In the genomic region with DNA sequence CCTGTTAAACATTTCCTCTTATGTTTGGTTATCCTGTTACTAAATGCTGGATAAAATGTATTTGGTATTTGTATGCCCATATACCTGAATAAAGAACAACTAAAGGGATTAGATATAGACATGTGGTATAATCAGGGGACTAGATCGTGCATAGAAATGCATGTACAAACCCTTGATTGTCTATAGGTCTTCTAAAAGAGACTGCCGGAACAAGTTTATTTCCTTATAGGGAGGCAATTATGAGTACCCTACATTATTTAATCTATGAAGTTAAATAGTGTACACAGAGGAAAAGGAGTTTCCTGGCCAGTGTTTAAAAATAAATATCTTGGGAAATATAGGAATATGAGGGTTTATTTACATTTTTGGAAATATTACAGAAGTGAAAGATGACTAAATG, we compare ENCODE assay signal across 27 cellular contexts.
"Had no signal": no experiment of that assay in that cellular context is flagged by ENCODE, and none has a peak within 500 bp of the region (broad histone marks: within the 10 kb centered on the region; RNA-seq: fewer than 3 reads in every experiment).

No MANE protein-coding gene starts in this region.

- H3K27ac Mint-ChIP-seq: mesothelial cell of epicardium, nephron had no signal

- H3K4me1 Mint-ChIP-seq: nephron had no signal

- H3K4me3 Mint-ChIP-seq: mesothelial cell of epicardium; naive thymus-derived CD8-positive, alpha-beta T cell; nephron; neural crest cell had no signal

- H3K27me3 Mint-ChIP-seq: naive thymus-derived CD8-positive, alpha-beta T cell had no signal

- H3K27me3 ChIP-seq: pancreas, stomach, testis, thyroid gland, transverse colon, upper lobe of left lung, vagina had no signal

- H3K9me3 ChIP-seq: left ventricle myocardium inferior, pancreas, prostate gland, stomach, testis, thyroid gland, transverse colon, upper lobe of left lung, vagina had no signal

- DNase-seq: hippocampal formation; kidney glomerular epithelial cell; left ventricle myocardium inferior; mesendoderm; naive thymus-derived CD8-positive, alpha-beta T cell; nucleus accumbens; pancreas; posterior cingulate gyrus; retina; right cardiac atrium; stimulated activated CD4-positive, alpha-beta T cell treated with anti-CD3 and anti-CD28 coated beads, Interleukin-12 subunit alpha, Interleukin-12 subunit beta, amount 100 ng/mL, for 4 hours; stimulated activated CD4-positive, alpha-beta T cell treated with anti-CD3 and anti-CD28 coated beads, Interleukin-15, amount 100 ng/mL, for 24 hours; stimulated activated CD4-positive, alpha-beta T cell treated with anti-CD3 and anti-CD28 coated beads, Interleukin-2, amount 100 ng/mL, for 24 hours; stimulated activated CD4-positive, alpha-beta T cell treated with anti-CD3 and anti-CD28 coated beads, Interleukin-4, amount 100 ng/mL, for 1 hour; stimulated activated naive CD8-positive, alpha-beta T cell treated with anti-CD3 and anti-CD28 coated beads, Interleukin-15, Interleukin-2, amounts not matched to agents 100 U/mL and 50 U/mL, for 24 hours; stomach; testis; thyroid gland; transverse colon; upper lobe of left lung had no signal

- H3K27ac ChIP-seq: left ventricle myocardium inferior, pancreas, prostate gland, skin epidermis, stomach, testis, thyroid gland, transverse colon, upper lobe of left lung, vagina had no signal

- ATAC-seq: naive thymus-derived CD8-positive, alpha-beta T cell; pancreas; right cardiac atrium; sciatic nerve; stimulated activated naive CD8-positive, alpha-beta T cell treated with anti-CD3 and anti-CD28 coated beads, Interleukin-15, Interleukin-2, amounts not matched to agents 100 U/mL and 50 U/mL, for 24 hours had no signal

- H3K9me3 Mint-ChIP-seq: naive thymus-derived CD8-positive, alpha-beta T cell; nephron; neural crest cell had no signal
